ENCODE assay signal across 13 cellular contexts in genomic region chr5:1547655-1548054, GRCh38.
"Had no signal": no experiment of that assay in that cellular context is flagged by ENCODE, and none has a peak within 500 bp of the region (broad histone marks: within the 10 kb centered on the region; RNA-seq: fewer than 3 reads in every experiment).

No MANE protein-coding gene starts in this region.

- H3K4me1 ChIP-seq: colonic mucosa had no signal

- H3K9me3 ChIP-seq: colonic mucosa, ovary, thyroid gland had no signal

- H3K4me3 ChIP-seq: colonic mucosa, hepatocyte, neural progenitor cell, ovary, thyroid gland had no signal

- ATAC-seq: left colon; natural killer cell treated with Interleukin-12 subunit alpha and Interleukin-12 subunit beta and Interleukin-15 and Interleukin-18, amount 100 ng/mL, for 72 hours; right cardiac atrium had no signal

- DNase-seq: dermis blood vessel endothelial cell; foreskin melanocyte; left colon; ovary; small intestine; stimulated activated CD4-positive, alpha-beta T cell treated with anti-CD3 and anti-CD28 coated beads, Interleukin-2, amount 100 ng/mL, for 48 hours; stimulated activated naive CD4-positive, alpha-beta T cell treated with Interleukin-2 at 50 U/mL for 16 hours; thyroid gland had no signal

- H3K27ac ChIP-seq: colonic mucosa, hepatocyte, neural progenitor cell, ovary, thyroid gland had no signal

- H3K36me3 ChIP-seq: colonic mucosa, neural progenitor cell, ovary, thyroid gland had no signal

- H3K27me3 ChIP-seq: colonic mucosa, hepatocyte, neural progenitor cell, ovary, thyroid gland had no signal
